ENCODE assay signal across 26 cellular contexts in genomic region chr16:2371421-2371820, GRCh38. TPM values are rescaled to one million over a fixed set of nuclear protein-coding genes. Genes with fewer than 3 reads are reported as not detected.
DNase-seq lines count a peak whose midpoint lies in the region; ATAC-seq, FAIRE-seq and TF ChIP-seq lines count a peak whose summit lies in the region.
"Had no signal": no experiment of that assay in that cellular context is flagged by ENCODE, and none has a peak within 500 bp of the region (broad histone marks: within the 10 kb centered on the region; RNA-seq: fewer than 3 reads in every experiment).

No MANE protein-coding gene starts in this region.

- peak overlapping the region; percentile 27 for H3K4me3 ChIP-seq in adipocyte (ENCODE audit: low read length)
- H3K4me3 ChIP-seq in endothelial cell of umbilical vein (replicated peaks in 1 of 3; ENCODE audit: insufficient read depth in 1 of 3, low read depth in 1 of 3, low read length in 3 of 3), result no peak overlapping the region
- H3K4me3 ChIP-seq: BLaER1, PC-9 had no signal

- intact Hi-C loops in endothelial cell of umbilical vein (cut with micrococcal nuclease), result no loop called here

- H3K9ac ChIP-seq in adipocyte (ENCODE audit: low read length) (peak overlapping the region; percentile 33), endothelial cell of umbilical vein (replicated peaks; ENCODE audit: extremely low read depth, insufficient read depth, low read length) (no peak overlapping the region)
- H3K9ac ChIP-seq: BLaER1 had no signal

- no TSS peak for BruUV-seq in endothelial cell of umbilical vein (replicated peaks; lab: Mats Ljungman, UMichigan)

- no peak overlapping the region for H3K27ac ChIP-seq in endothelial cell of umbilical vein (ENCODE audit: insufficient read depth, low read depth, low read length)
- H3K27ac ChIP-seq: BLaER1, PC-9 had no signal

- H3K36me3 ChIP-seq in adipocyte (ENCODE audit: control insufficient read depth, insufficient read depth, low read length, severe bottlenecking) (no peaks in the 10 kb centered on the region), endothelial cell of umbilical vein (ENCODE audit: control insufficient read depth in 2 of 2, extremely low read depth in 1 of 2, insufficient read depth in 2 of 2, low read length in 2 of 2) (no peaks in the 10 kb centered on the region)
- H3K36me3 ChIP-seq: BLaER1 had no signal

- ATAC-seq in omental fat pad (ENCODE audit: low FRiP score) (peak; percentile 31), GM19455 (IDR thresholded peaks at IDR 0.05; ENCODE audit: unreplicated experiment) (no peak)
- ATAC-seq in stimulated activated effector memory CD8-positive, alpha-beta T cell treated with anti-CD3 and anti-CD28 coated beads, Interleukin-12 subunit alpha, Interleukin-12 subunit beta, amount 100 ng/mL, for 72 hours, result no peak

- H3K4me1 Mint-ChIP-seq in stimulated activated effector memory CD8-positive, alpha-beta T cell treated with anti-CD3 and anti-CD28 coated beads, Interleukin-12 subunit alpha, Interleukin-12 subunit beta, amount 100 ng/mL, for 72 hours, result no peaks in the 10 kb centered on the region
- H3K4me1 Mint-ChIP-seq: CD4-positive, alpha-beta memory T cell had no signal

- H3K27me3 ChIP-seq in adipocyte (replicated peaks; ENCODE audit: control insufficient read depth, insufficient read depth, low read length), result no peaks in the 10 kb centered on the region
- H3K27me3 ChIP-seq in endothelial cell of umbilical vein (ENCODE audit: control insufficient read depth in 2 of 2, insufficient read depth in 2 of 2, low read length in 2 of 2), result peaks cover 20 to 23% of the 10 kb centered on the region in 2 experiments
- H3K27me3 ChIP-seq: BLaER1 had no signal

- DNase-seq in GM03348 (ENCODE audit: low spot score) (peak; percentile 28), adipocyte (ENCODE audit: low read depth) (peak; percentile 58), endothelial cell of umbilical vein (ENCODE audit: low read depth, low spot score) (peak; percentile 45), omental fat pad (ENCODE audit: low spot score) (no peak), D721Med (ENCODE audit: insufficient read length, low spot score) (no peak), KG1 (lab: John Stamatoyannopoulos, UW) (no peak)
- no peak for DNase-seq in stimulated activated effector memory CD8-positive, alpha-beta T cell treated with anti-CD3 and anti-CD28 coated beads, Interleukin-12 subunit alpha, Interleukin-12 subunit beta, amount 100 ng/mL, for 72 hours (ENCODE audit: low spot score in 2 of 2)
- DNase-seq: ACHN; CD4-positive, alpha-beta memory T cell; DMS153; GDM1; IMR-90; NCI-H1105; NCI-H146; NCI-H2029; NCI-H2227 treated with DMSO at 0.1 percent for 48 hours; NCI-H510A treated with DMSO at 0.1 percent for 48 hours; NCI-H748 treated with DMSO at 0.1 percent for 48 hours; RPMI8226; SIG-M5 had no signal

- H4K20me1 ChIP-seq in endothelial cell of umbilical vein (replicated peaks; ENCODE audit: control insufficient read depth, extremely low read depth, insufficient read depth, low read length), result no peaks in the 10 kb centered on the region
- H4K20me1 ChIP-seq: BLaER1 had no signal

- H3K36me3 Mint-ChIP-seq in stimulated activated effector memory CD8-positive, alpha-beta T cell treated with anti-CD3 and anti-CD28 coated beads, Interleukin-12 subunit alpha, Interleukin-12 subunit beta, amount 100 ng/mL, for 72 hours, result no peaks in the 10 kb centered on the region
- H3K36me3 Mint-ChIP-seq: CD4-positive, alpha-beta memory T cell had no signal

- no peak overlapping the region for H3K27ac Mint-ChIP-seq in stimulated activated effector memory CD8-positive, alpha-beta T cell treated with anti-CD3 and anti-CD28 coated beads, Interleukin-12 subunit alpha, Interleukin-12 subunit beta, amount 100 ng/mL, for 72 hours
- H3K27ac Mint-ChIP-seq: CD4-positive, alpha-beta memory T cell had no signal

- no peak overlapping the region for H3K4me3 Mint-ChIP-seq in stimulated activated effector memory CD8-positive, alpha-beta T cell treated with anti-CD3 and anti-CD28 coated beads, Interleukin-12 subunit alpha, Interleukin-12 subunit beta, amount 100 ng/mL, for 72 hours
- H3K4me3 Mint-ChIP-seq: CD4-positive, alpha-beta memory T cell had no signal

- POLR2A ChIA-PET in endothelial cell of umbilical vein (lab: Charles Lee), result no interaction called here

- H3K9me1 ChIP-seq in endothelial cell of umbilical vein (replicated peaks; ENCODE audit: control insufficient read depth, extremely low read depth, insufficient read depth, low read length), result no peaks in the 10 kb centered on the region

- no peaks in the 10 kb centered on the region for H3K79me2 ChIP-seq in endothelial cell of umbilical vein (ENCODE audit: control insufficient read depth, insufficient read depth, low read length)

- TF ChIP-seq POLR2A in endothelial cell of umbilical vein (IDR thresholded peaks at IDR 0.05; ENCODE audit: low read depth, low read length), result no peak

- dilution Hi-C loops in endothelial cell of umbilical vein (cut with MboI; ENCODE audit: extremely low pct_ligation_motif_present, low sequenced_read_pairs), result no loop called here

- peak; percentile 78 for FAIRE-seq in endothelial cell of umbilical vein (lab: Jason Lieb, UNC)
- FAIRE-seq in D721Med (lab: Jason Lieb, UNC), result no peak
- FAIRE-seq: GM19239, H54, HTR-8/SVneo had no signal

- no peaks in the 10 kb centered on the region for H3K9me3 ChIP-seq in adipocyte (ENCODE audit: control insufficient read depth, low read length)
- H3K9me3 ChIP-seq in endothelial cell of umbilical vein (replicated peaks; ENCODE audit: control insufficient read depth, insufficient read depth, low read length), result no peaks in the 10 kb centered on the region
- H3K9me3 ChIP-seq: BLaER1 had no signal

- CTCF ChIA-PET in endothelial cell of umbilical vein (lab: Charles Lee), result interaction anchor here (1.2 kb wide), 1 partner anchor 20 kb away, joined by 3 read pairs; no protein-coding TSS in a partner anchor

- TF ChIP-seq CTCF in endothelial cell of umbilical vein (IDR thresholded peaks at IDR 0.05; ENCODE audit: extremely low read depth in 1 of 2, insufficient read depth in 1 of 2, low read depth in 1 of 2, low read length in 2 of 2) (no peak), omental fat pad (IDR thresholded peaks at IDR 0.05) (no peak), D721Med (IDR thresholded peaks at IDR 0.05; ENCODE audit: insufficient read depth, missing control alignments) (no peak)

- H3K4me1 ChIP-seq in adipocyte (ENCODE audit: control insufficient read depth, insufficient read depth, low read length) (peaks cover 64% of the 10 kb centered on the region), endothelial cell of umbilical vein (ENCODE audit: control insufficient read depth, extremely low read depth, insufficient read depth, low read length) (peaks cover 12% of the 10 kb centered on the region)
- H3K4me1 ChIP-seq: BLaER1 had no signal

- H3K4me2 ChIP-seq in endothelial cell of umbilical vein (ENCODE audit: insufficient read depth, low read length), result peak overlapping the region; percentile 25
- H3K4me2 ChIP-seq: BLaER1, PC-9 had no signal

- H3K9me3 Mint-ChIP-seq in stimulated activated effector memory CD8-positive, alpha-beta T cell treated with anti-CD3 and anti-CD28 coated beads, Interleukin-12 subunit alpha, Interleukin-12 subunit beta, amount 100 ng/mL, for 72 hours, result no peaks in the 10 kb centered on the region

- no peak overlapping the region for H2AFZ ChIP-seq in endothelial cell of umbilical vein (ENCODE audit: low read depth, low read length)
- H2AFZ ChIP-seq: PC-9 had no signal

TF ChIP-seq in endothelial cell of umbilical vein, 7 proteins besides CTCF, POLR2A, EP300 and RAD21:
- TF ChIP-seq GATA2 (IDR thresholded peaks at IDR 0.05; ENCODE audit: insufficient read depth, insufficient read length, low read depth, low read length) (peak; percentile 21), FOS (IDR thresholded peaks at IDR 0.05; ENCODE audit: borderline replicate concordance, insufficient read depth, low read length) (no peak)

RNA-seq across cellular contexts. Expression of gene ABCA3, which starts 30.9 kb away (rescaled TPM):
- 25.5 and 36.0 TPM in 2 replicates for total RNA-seq in endothelial cell of umbilical vein
- 13.5 and 16.7 TPM in 2 replicates for polyA plus RNA-seq in endothelial cell of umbilical vein
- 11.3 and 13.9 TPM in 2 replicates for polyA plus RNA-seq in endothelial cell of umbilical vein (2011; cell fraction: cytosol; rRNA removed)
- 21.7 and 27.7 TPM in 2 replicates for polyA plus RNA-seq in endothelial cell of umbilical vein (2011; cell fraction: nucleus; rRNA removed)
- 21.6 and 29.6 TPM in 2 replicates for polyA plus RNA-seq in endothelial cell of umbilical vein (2012)
- 21.1 and 25.6 TPM in 2 replicates for polyA minus RNA-seq in endothelial cell of umbilical vein
- 3.4 TPM for polyA minus RNA-seq in endothelial cell of umbilical vein (2011; cell fraction: cytosol; rRNA and poly(A)+ RNA removed)
- polyA minus RNA-seq in endothelial cell of umbilical vein (2011; cell fraction: nucleus; rRNA and poly(A)+ RNA removed), result 11.7 and 12.1 TPM in 2 replicates
- 10 to 100 TPM in 1 of 4 donors, 1 to 10 TPM in 3; 6.6 to 19.0 (median 8.0) TPM for total RNA-seq in omental fat pad

RNA-seq across cellular contexts. Expression of gene CCNF, which starts 57.8 kb away (rescaled TPM):
- total RNA-seq in endothelial cell of umbilical vein (46.6 and 48.9 TPM in 2 replicates), omental fat pad (1 to 10 TPM; 1.3 to 2.9 (median 2.5) TPM)
- 12.8 and 13.9 TPM in 2 replicates for polyA plus RNA-seq in endothelial cell of umbilical vein
- polyA plus RNA-seq in endothelial cell of umbilical vein (2011; cell fraction: cytosol; rRNA removed), result 15.5 and 16.8 TPM in 2 replicates
- 27.3 and 27.4 TPM in 2 replicates for polyA plus RNA-seq in endothelial cell of umbilical vein (2011; cell fraction: nucleus; rRNA removed)
- polyA plus RNA-seq in endothelial cell of umbilical vein (2012), result 15.0 and 20.9 TPM in 2 replicates
- polyA minus RNA-seq in endothelial cell of umbilical vein, result 31.8 and 33.2 TPM in 2 replicates
- 56.3 TPM for polyA minus RNA-seq in endothelial cell of umbilical vein (2011; cell fraction: cytosol; rRNA and poly(A)+ RNA removed)
- polyA minus RNA-seq in endothelial cell of umbilical vein (2011; cell fraction: nucleus; rRNA and poly(A)+ RNA removed), result 20.6 and 25.0 TPM in 2 replicates

Comparison
In these comparisons a context has a peak if more than half of its experiments do, and no peak if none do; other contexts are left out.
1. DNase-seq: peak in GM03348 (single experiment), adipocyte (single experiment) and endothelial cell of umbilical vein (single experiment); none in omental fat pad (single experiment), D721Med (single experiment), stimulated activated effector memory CD8-positive, alpha-beta T cell treated with anti-CD3 and anti-CD28 coated beads, Interleukin-12 subunit alpha, Interleukin-12 subunit beta, amount 100 ng/mL, for 72 hours (0 of 2) and KG1 (single experiment).
2. RNA of gene CCNF, which starts 57.8 kb away (total RNA-seq): 46.6 to 48.9 TPM in endothelial cell of umbilical vein; 1.3 to 2.9 TPM in omental fat pad; every median in the first group is over 10 times any median in the second.